In the genomic region with DNA sequence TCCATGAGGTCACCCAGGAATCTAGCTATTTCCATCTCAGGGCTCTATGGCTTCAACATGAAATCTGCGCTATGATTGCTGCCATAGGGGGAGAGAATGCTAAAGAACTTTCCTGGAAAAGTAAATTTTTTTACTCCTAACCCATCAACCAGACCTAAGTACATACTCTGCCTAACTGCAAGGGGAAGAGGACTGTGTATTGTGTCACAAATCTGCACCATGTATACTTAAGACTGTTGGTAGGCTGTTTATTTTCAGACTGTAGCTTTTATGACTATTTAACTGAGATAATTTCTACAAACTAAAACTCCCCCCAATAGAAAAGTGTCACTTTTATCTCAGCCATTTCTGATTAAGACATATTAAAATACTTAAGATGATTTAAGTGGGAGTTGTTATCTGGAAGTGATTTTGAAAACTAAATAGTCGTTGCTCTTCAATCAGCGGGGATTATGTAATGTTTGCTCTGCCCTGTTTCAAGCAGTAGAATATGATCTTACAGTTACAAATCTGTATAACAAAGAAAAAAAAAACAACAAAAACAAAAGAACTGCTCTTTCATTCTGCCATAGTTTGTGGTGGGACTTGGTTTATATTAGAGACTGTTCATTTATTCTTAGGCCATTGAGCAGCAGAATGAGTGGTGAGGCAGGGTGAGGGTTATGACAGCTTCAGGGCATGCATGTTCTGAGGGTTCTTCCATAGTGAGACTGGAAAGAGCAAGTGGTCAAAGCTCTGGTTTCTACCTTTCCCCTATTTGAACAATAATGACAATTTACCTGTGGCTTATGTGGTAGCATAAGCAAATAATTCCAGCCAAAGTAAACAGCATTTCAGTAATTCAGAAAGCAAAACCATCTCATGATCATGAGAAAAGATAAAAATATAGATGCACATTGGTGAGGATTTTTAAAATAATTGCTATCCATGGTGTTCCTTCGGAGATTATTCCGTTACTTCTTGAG, we compare ENCODE assay signal across 1 cellular context.
TF ChIP-seq lines count a peak whose summit lies in the region.

No MANE protein-coding gene starts in this region.

TF ChIP-seq in HEK293, 187 proteins besides CTCF, POLR2A, EP300 and RAD21 (continued from another document):
- TF ChIP-seq, protein P1, sequence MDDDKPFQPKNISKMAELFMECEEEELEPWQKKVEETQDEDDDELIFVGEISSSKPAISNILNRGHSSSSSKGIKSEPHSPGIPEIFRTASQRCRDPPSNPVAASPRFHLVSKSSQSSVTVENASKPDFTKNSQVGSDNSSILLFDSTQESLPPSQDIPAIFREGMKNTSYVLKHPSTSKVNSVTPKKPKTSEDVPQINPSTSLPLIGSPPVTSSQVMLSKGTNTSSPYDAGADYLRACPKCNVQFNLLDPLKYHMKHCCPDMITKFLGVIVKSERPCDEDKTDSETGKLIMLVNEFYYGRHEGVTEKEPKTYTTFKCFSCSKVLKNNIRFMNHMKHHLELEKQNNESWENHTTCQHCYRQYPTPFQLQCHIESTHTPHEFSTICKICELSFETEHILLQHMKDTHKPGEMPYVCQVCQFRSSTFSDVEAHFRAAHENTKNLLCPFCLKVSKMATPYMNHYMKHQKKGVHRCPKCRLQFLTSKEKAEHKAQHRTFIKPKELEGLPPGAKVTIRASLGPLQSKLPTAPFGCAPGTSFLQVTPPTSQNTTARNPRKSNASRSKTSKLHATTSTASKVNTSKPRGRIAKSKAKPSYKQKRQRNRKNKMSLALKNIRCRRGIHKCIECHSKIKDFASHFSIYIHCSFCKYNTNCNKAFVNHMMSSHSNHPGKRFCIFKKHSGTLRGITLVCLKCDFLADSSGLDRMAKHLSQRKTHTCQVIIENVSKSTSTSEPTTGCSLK (tag by site-specific recombination; IDR thresholded peaks at IDR 0.05): no peak
- TF ChIP-seq GLIS2 (tag by site-specific recombination; IDR thresholded peaks at IDR 0.05): no peak
- TF ChIP-seq, protein P2, sequence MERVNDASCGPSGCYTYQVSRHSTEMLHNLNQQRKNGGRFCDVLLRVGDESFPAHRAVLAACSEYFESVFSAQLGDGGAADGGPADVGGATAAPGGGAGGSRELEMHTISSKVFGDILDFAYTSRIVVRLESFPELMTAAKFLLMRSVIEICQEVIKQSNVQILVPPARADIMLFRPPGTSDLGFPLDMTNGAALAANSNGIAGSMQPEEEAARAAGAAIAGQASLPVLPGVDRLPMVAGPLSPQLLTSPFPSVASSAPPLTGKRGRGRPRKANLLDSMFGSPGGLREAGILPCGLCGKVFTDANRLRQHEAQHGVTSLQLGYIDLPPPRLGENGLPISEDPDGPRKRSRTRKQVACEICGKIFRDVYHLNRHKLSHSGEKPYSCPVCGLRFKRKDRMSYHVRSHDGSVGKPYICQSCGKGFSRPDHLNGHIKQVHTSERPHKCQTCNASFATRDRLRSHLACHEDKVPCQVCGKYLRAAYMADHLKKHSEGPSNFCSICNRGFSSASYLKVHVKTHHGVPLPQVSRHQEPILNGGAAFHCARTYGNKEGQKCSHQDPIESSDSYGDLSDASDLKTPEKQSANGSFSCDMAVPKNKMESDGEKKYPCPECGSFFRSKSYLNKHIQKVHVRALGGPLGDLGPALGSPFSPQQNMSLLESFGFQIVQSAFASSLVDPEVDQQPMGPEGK (tag by site-specific recombination; IDR thresholded peaks at IDR 0.05): no peak
- no peak for TF ChIP-seq ZFHX2 (tag by site-specific recombination; conservative IDR thresholded peaks at IDR 0.05)
- no peak for TF ChIP-seq MYNN (tag by site-specific recombination; IDR thresholded peaks at IDR 0.05; ENCODE audit: borderline replicate concordance)
- TF ChIP-seq BCL11A (tag by site-specific recombination; IDR thresholded peaks at IDR 0.05; ENCODE audit: low read depth): no peak
- TF ChIP-seq ZNF664 (tag by site-specific recombination; IDR thresholded peaks at IDR 0.05): no peak
- TF ChIP-seq ZNF239 (tag by site-specific recombination; IDR thresholded peaks at IDR 0.05): no peak
- TF ChIP-seq, protein P3, sequence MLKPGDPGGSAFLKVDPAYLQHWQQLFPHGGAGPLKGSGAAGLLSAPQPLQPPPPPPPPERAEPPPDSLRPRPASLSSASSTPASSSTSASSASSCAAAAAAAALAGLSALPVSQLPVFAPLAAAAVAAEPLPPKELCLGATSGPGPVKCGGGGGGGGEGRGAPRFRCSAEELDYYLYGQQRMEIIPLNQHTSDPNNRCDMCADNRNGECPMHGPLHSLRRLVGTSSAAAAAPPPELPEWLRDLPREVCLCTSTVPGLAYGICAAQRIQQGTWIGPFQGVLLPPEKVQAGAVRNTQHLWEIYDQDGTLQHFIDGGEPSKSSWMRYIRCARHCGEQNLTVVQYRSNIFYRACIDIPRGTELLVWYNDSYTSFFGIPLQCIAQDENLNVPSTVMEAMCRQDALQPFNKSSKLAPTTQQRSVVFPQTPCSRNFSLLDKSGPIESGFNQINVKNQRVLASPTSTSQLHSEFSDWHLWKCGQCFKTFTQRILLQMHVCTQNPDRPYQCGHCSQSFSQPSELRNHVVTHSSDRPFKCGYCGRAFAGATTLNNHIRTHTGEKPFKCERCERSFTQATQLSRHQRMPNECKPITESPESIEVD (tag by site-specific recombination; IDR thresholded peaks at IDR 0.05): peak; percentile 94
- no peak for TF ChIP-seq ZNF169 (tag by site-specific recombination; IDR thresholded peaks at IDR 0.05)
- TF ChIP-seq ZNF292 (tag by site-specific recombination; IDR thresholded peaks at IDR 0.05; ENCODE audit: borderline replicate concordance, low read depth): no peak
- TF ChIP-seq, protein P4, sequence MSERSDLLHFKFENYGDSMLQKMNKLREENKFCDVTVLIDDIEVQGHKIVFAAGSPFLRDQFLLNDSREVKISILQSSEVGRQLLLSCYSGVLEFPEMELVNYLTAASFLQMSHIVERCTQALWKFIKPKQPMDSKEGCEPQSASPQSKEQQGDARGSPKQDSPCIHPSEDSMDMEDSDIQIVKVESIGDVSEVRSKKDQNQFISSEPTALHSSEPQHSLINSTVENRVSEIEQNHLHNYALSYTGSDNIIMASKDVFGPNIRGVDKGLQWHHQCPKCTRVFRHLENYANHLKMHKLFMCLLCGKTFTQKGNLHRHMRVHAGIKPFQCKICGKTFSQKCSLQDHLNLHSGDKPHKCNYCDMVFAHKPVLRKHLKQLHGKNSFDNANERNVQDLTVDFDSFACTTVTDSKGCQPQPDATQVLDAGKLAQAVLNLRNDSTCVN (tag by site-specific recombination; optimal IDR thresholded peaks at IDR 0.05): no peak
- no peak for TF ChIP-seq ZNF585B (tag by site-specific recombination; IDR thresholded peaks at IDR 0.05)
- TF ChIP-seq ZNF112 (tag by site-specific recombination; IDR thresholded peaks at IDR 0.05): no peak
- TF ChIP-seq ZBTB17 (tag by site-specific recombination; IDR thresholded peaks at IDR 0.05): no peak
- no peak for TF ChIP-seq ZNF555 (tag by site-specific recombination; conservative IDR thresholded peaks at IDR 0.05)
- TF ChIP-seq, protein P5, sequence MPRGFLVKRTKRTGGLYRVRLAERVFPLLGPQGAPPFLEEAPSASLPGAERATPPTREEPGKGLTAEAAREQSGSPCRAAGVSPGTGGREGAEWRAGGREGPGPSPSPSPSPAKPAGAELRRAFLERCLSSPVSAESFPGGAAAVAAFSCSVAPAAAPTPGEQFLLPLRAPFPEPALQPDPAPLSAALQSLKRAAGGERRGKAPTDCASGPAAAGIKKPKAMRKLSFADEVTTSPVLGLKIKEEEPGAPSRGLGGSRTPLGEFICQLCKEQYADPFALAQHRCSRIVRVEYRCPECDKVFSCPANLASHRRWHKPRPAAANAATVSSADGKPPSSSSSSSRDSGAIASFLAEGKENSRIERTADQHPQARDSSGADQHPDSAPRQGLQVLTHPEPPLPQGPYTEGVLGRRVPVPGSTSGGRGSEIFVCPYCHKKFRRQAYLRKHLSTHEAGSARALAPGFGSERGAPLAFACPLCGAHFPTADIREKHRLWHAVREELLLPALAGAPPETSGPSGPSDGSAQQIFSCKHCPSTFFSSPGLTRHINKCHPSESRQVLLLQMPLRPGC (tag by site-specific recombination; IDR thresholded peaks at IDR 0.05): no peak
- TF ChIP-seq KLF7 (tag by site-specific recombination; IDR thresholded peaks at IDR 0.05; ENCODE audit: borderline replicate concordance): no peak
- TF ChIP-seq GLI2 (tag by site-specific recombination; IDR thresholded peaks at IDR 0.05; ENCODE audit: borderline replicate concordance, low read depth): peak; percentile 65; the same call in 1 of the 2 replicates
- TF ChIP-seq KLF8 (tag by site-specific recombination; IDR thresholded peaks at IDR 0.05): no peak
- no peak for TF ChIP-seq ZFP3 (tag by site-specific recombination; IDR thresholded peaks at IDR 0.05; ENCODE audit: low read depth)
- TF ChIP-seq, protein P6, sequence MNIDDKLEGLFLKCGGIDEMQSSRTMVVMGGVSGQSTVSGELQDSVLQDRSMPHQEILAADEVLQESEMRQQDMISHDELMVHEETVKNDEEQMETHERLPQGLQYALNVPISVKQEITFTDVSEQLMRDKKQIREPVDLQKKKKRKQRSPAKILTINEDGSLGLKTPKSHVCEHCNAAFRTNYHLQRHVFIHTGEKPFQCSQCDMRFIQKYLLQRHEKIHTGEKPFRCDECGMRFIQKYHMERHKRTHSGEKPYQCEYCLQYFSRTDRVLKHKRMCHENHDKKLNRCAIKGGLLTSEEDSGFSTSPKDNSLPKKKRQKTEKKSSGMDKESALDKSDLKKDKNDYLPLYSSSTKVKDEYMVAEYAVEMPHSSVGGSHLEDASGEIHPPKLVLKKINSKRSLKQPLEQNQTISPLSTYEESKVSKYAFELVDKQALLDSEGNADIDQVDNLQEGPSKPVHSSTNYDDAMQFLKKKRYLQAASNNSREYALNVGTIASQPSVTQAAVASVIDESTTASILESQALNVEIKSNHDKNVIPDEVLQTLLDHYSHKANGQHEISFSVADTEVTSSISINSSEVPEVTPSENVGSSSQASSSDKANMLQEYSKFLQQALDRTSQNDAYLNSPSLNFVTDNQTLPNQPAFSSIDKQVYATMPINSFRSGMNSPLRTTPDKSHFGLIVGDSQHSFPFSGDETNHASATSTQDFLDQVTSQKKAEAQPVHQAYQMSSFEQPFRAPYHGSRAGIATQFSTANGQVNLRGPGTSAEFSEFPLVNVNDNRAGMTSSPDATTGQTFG (tag by site-specific recombination; IDR thresholded peaks at IDR 0.05; ENCODE audit: borderline replicate concordance): no peak
- TF ChIP-seq, protein P7, sequence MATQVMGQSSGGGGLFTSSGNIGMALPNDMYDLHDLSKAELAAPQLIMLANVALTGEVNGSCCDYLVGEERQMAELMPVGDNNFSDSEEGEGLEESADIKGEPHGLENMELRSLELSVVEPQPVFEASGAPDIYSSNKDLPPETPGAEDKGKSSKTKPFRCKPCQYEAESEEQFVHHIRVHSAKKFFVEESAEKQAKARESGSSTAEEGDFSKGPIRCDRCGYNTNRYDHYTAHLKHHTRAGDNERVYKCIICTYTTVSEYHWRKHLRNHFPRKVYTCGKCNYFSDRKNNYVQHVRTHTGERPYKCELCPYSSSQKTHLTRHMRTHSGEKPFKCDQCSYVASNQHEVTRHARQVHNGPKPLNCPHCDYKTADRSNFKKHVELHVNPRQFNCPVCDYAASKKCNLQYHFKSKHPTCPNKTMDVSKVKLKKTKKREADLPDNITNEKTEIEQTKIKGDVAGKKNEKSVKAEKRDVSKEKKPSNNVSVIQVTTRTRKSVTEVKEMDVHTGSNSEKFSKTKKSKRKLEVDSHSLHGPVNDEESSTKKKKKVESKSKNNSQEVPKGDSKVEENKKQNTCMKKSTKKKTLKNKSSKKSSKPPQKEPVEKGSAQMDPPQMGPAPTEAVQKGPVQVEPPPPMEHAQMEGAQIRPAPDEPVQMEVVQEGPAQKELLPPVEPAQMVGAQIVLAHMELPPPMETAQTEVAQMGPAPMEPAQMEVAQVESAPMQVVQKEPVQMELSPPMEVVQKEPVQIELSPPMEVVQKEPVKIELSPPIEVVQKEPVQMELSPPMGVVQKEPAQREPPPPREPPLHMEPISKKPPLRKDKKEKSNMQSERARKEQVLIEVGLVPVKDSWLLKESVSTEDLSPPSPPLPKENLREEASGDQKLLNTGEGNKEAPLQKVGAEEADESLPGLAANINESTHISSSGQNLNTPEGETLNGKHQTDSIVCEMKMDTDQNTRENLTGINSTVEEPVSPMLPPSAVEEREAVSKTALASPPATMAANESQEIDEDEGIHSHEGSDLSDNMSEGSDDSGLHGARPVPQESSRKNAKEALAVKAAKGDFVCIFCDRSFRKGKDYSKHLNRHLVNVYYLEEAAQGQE (tag by site-specific recombination; IDR thresholded peaks at IDR 0.05): no peak
- no peak for TF ChIP-seq ZNF175 (tag by site-specific recombination; IDR thresholded peaks at IDR 0.05)
- TF ChIP-seq, protein P8, sequence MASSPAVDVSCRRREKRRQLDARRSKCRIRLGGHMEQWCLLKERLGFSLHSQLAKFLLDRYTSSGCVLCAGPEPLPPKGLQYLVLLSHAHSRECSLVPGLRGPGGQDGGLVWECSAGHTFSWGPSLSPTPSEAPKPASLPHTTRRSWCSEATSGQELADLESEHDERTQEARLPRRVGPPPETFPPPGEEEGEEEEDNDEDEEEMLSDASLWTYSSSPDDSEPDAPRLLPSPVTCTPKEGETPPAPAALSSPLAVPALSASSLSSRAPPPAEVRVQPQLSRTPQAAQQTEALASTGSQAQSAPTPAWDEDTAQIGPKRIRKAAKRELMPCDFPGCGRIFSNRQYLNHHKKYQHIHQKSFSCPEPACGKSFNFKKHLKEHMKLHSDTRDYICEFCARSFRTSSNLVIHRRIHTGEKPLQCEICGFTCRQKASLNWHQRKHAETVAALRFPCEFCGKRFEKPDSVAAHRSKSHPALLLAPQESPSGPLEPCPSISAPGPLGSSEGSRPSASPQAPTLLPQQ (tag by site-specific recombination; IDR thresholded peaks at IDR 0.05): no peak
- TF ChIP-seq ZSCAN23 (tag by site-specific recombination; IDR thresholded peaks at IDR 0.05): no peak
- no peak for TF ChIP-seq ZNF266 (tag by site-specific recombination; IDR thresholded peaks at IDR 0.05; ENCODE audit: low read depth)
- no peak for TF ChIP-seq ZNF621 (tag by site-specific recombination; IDR thresholded peaks at IDR 0.05)
- no peak for TF ChIP-seq ZNF354C (tag by site-specific recombination; IDR thresholded peaks at IDR 0.05; ENCODE audit: borderline replicate concordance, low read depth)
- TF ChIP-seq YY1 (tag by site-specific recombination; IDR thresholded peaks at IDR 0.05): no peak
